Comparison of ENCODE assay signal across 16 cellular contexts in the genomic region with DNA sequence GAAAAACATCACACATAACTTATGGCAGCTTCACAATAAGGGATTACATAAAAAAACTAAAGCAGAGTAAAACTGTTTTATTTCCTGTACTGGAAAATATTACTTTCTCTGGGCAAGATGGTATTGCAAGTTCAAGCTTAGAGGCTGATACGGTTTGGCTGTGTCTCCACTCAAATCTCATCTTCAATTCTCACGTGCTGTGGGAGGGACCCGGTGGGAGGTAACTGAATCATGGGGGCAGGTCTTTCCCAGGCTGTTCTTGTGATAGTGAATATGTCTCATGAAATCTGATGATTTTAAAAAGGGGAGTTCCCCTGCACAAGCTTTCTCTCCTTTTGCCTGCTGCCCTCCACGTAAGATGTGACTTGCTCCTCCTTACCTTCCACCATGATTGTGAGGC. TPM values are rescaled to one million over a fixed set of nuclear protein-coding genes. Genes with fewer than 3 reads are reported as not detected.
DNase-seq lines count a peak whose midpoint lies in the region; ATAC-seq, FAIRE-seq and TF ChIP-seq lines count a peak whose summit lies in the region.
"Had no signal": no experiment of that assay in that cellular context is flagged by ENCODE, and none has a peak within 500 bp of the region (broad histone marks: within the 10 kb centered on the region; RNA-seq: fewer than 3 reads in every experiment).

No MANE protein-coding gene starts in this region.

- intact Hi-C loops in activated CD4-positive, alpha-beta T cell treated with anti-CD3 and anti-CD28 coated beads for 36 hours (cut with DNase I, micrococcal nuclease): no loop called here
- intact Hi-C loops in GM12878 (cut with micrococcal nuclease; ENCODE audit: unreplicated experiment) (loop anchor here (10.0 kb wide), 1 partner anchor 248 kb away; no protein-coding TSS in a partner anchor), kidney (cut with DNase I) (no loop called here)

- WGBS in GM12878 (ENCODE audit: insufficient coverage, insufficient replicate concordance, low lambda C conversion rate, missing lambda C conversion rate): 95% methylated on average over 4 of the region's 4 CpGs

- H3K9ac ChIP-seq in GM12878 (ENCODE audit: control insufficient read depth, insufficient read depth, low read length) (no peak overlapping the region), kidney (ENCODE audit: low read length in 2 of 2) (no peak overlapping the region)

- no peak overlapping the region for H3K4me3 Mint-ChIP-seq in activated CD4-positive, alpha-beta T cell treated with anti-CD3 and anti-CD28 coated beads for 36 hours
- H3K4me3 Mint-ChIP-seq: nephron progenitor cell had no signal

- no peak for TF ChIP-seq CTCF in GM12878 (IDR thresholded peaks at IDR 0.05 in 2 of 3, conservative IDR thresholded peaks at IDR 0.05 in 1 of 3; ENCODE audit: control insufficient read depth in 2 of 3, extremely low read depth in 1 of 3, insufficient read depth in 1 of 3, low read depth in 3 of 3, low read length in 3 of 3)
- TF ChIP-seq CTCF in GM10266 (IDR thresholded peaks at IDR 0.05; ENCODE audit: control insufficient read depth, insufficient read depth, low read depth, missing control alignments): no peak
- TF ChIP-seq CTCF in kidney (IDR thresholded peaks at IDR 0.05; ENCODE audit: borderline replicate concordance, extremely low read depth, insufficient read depth): no peak

- ATAC-seq in activated CD4-positive, alpha-beta T cell treated with anti-CD3 and anti-CD28 coated beads for 36 hours: peak; percentile 33
- no peak for ATAC-seq in GM12878
- ATAC-seq: body of pancreas had no signal

- peak overlapping the region; percentile 4; the same call in 1 of the 2 replicates for H3K4me2 ChIP-seq in GM12878 (ENCODE audit: control insufficient read depth, insufficient read depth)

- peaks cover 21% of the 10 kb centered on the region for H3K4me1 ChIP-seq in GM12878 (ENCODE audit: control insufficient read depth, insufficient read depth, low read length)
- peaks cover 0 to 3% of the 10 kb centered on the region in 2 donors for H3K4me1 ChIP-seq in kidney (ENCODE audit: control insufficient read depth in 1 of 2, insufficient read depth in 1 of 2, low read depth in 1 of 2, low read length in 2 of 2)

- H4K20me1 ChIP-seq in GM12878 (ENCODE audit: control insufficient read depth, insufficient read depth): no peaks in the 10 kb centered on the region

- peaks cover 2% of the 10 kb centered on the region for H3K9me3 Mint-ChIP-seq in activated CD4-positive, alpha-beta T cell treated with anti-CD3 and anti-CD28 coated beads for 36 hours (ENCODE audit: low read depth)

- DNase-seq in activated CD4-positive, alpha-beta T cell treated with anti-CD3 and anti-CD28 coated beads for 36 hours: peak; percentile 76
- DNase-seq in activated CD4-positive, alpha-beta T cell treated with anti-CD3 and anti-CD28 coated beads, Interleukin-2, amount 50 U/mL, for 1 hour: no peak
- DNase-seq in activated CD4-positive, alpha-beta T cell treated with anti-CD3 and anti-CD28 coated beads for 48 hours: peak; percentile 70
- DNase-seq in GM12878 (ENCODE audit: low read depth, low spot score) (no peak), GM10266 (ENCODE audit: extremely low spot score) (no peak), NK-92 (lab: John Stamatoyannopoulos, UW; ENCODE audit: unreplicated experiment) (no peak), kidney (no peak)
- peak; percentile 71 for DNase-seq in stimulated activated CD4-positive, alpha-beta T cell treated with anti-CD3 and anti-CD28 coated beads, Interleukin-4, amount 100 ng/mL, for 24 hours
- DNase-seq: body of pancreas, HCEC 1CT, Kasumi-1, NCI-H146, NCI-H526, nephron progenitor cell, retina had no signal

- no peak for TF ChIP-seq POLR2A in GM12878 (IDR thresholded peaks at IDR 0.05; ENCODE audit: low read depth, low read length)

- H3K4me3 ChIP-seq in GM12878: no peak overlapping the region
- H3K4me3 ChIP-seq in kidney (ENCODE audit: low read length in 2 of 2): no peak overlapping the region
- H3K4me3 ChIP-seq: body of pancreas had no signal

- BruUV-seq in GM12878 (replicated peaks; lab: Mats Ljungman, UMichigan): no TSS peak

- TF ChIP-seq EP300 in GM12878 (IDR thresholded peaks at IDR 0.05; ENCODE audit: borderline replicate concordance in 1 of 2, control insufficient read depth in 1 of 2, low read depth in 2 of 2, low read length in 2 of 2): no peak

- no peak overlapping the region for H2AFZ ChIP-seq in GM12878 (ENCODE audit: control insufficient read depth, low read depth, low read length)

- POLR2A ChIA-PET in activated CD4-positive, alpha-beta T cell treated with anti-CD3 and anti-CD28 coated beads for 36 hours (lab: Charles Lee): no interaction called here
- POLR2A ChIA-PET in GM12878 (lab: Charles Lee): no interaction called here

- RAD21 ChIA-PET in GM12878 (lab: Charles Lee; ENCODE audit: unreplicated experiment): interaction anchor here (1.1 kb wide), 1 partner anchor 61 kb away, joined by 3 read pairs; no protein-coding TSS in a partner anchor

- H3K36me3 Mint-ChIP-seq in activated CD4-positive, alpha-beta T cell treated with anti-CD3 and anti-CD28 coated beads for 36 hours (ENCODE audit: low read depth): peaks cover 51% of the 10 kb centered on the region

- no peak for FAIRE-seq in GM12878 (lab: Jason Lieb, UNC)
- FAIRE-seq in kidney (lab: Jason Lieb, UNC): no peak
- FAIRE-seq: A204.1 had no signal

- peak overlapping the region; percentile 83 for H3K27ac Mint-ChIP-seq in activated CD4-positive, alpha-beta T cell treated with anti-CD3 and anti-CD28 coated beads for 36 hours
- H3K27ac Mint-ChIP-seq: nephron progenitor cell had no signal

- H3K4me1 Mint-ChIP-seq in activated CD4-positive, alpha-beta T cell treated with anti-CD3 and anti-CD28 coated beads for 36 hours: peaks cover 48% of the 10 kb centered on the region

- no peaks in the 10 kb centered on the region for H3K27me3 ChIP-seq in GM12878 (replicated peaks in 1 of 2; ENCODE audit: control insufficient read depth in 2 of 2, insufficient read depth in 2 of 2, low read length in 1 of 2)
- H3K27me3 ChIP-seq: body of pancreas had no signal

- CTCF ChIA-PET in activated CD4-positive, alpha-beta T cell treated with anti-CD3 and anti-CD28 coated beads for 36 hours (lab: Charles Lee): interaction anchor here (0.8 to 1.0 kb wide), 2 partner anchors 12 to 56 kb away, joined by 3 read pairs; no protein-coding TSS in a partner anchor
- CTCF ChIA-PET in GM12878 (lab: Yijun Ruan, JAX): interaction anchor here (0.7 kb wide), 1 partner anchor 57 kb away, joined by 3 read pairs; no protein-coding TSS in a partner anchor

- no peak overlapping the region for H3K27ac ChIP-seq in GM12878 (ENCODE audit: control insufficient read depth, insufficient read depth)
- no peak overlapping the region for H3K27ac ChIP-seq in kidney (ENCODE audit: low read depth in 2 of 2, low read length in 2 of 2)
- H3K27ac ChIP-seq: body of pancreas had no signal

- peaks cover 31% of the 10 kb centered on the region for H3K79me2 ChIP-seq in GM12878 (ENCODE audit: control insufficient read depth, insufficient read depth, low read length)

- in situ Hi-C loops in GM12878 (cut with MboI): no loop called here

- H3K9me3 ChIP-seq in GM12878 (replicated peaks; ENCODE audit: control insufficient read depth, insufficient read depth, low read length) (peaks cover 1% of the 10 kb centered on the region; the same call in 1 of the 3 replicates), kidney (ENCODE audit: control insufficient read depth in 1 of 2, low read length in 2 of 2) (no peaks in the 10 kb centered on the region)
- H3K9me3 ChIP-seq: body of pancreas had no signal

- H3K36me3 ChIP-seq in GM12878 (ENCODE audit: control insufficient read depth in 2 of 2, insufficient read depth in 2 of 2, low read length in 1 of 2): peaks cover 0 to 3% of the 10 kb centered on the region in 2 experiments; a peak in 1 of 4 replicates
- H3K36me3 ChIP-seq in kidney (ENCODE audit: control insufficient read depth in 1 of 2, insufficient read depth in 2 of 2, low read length in 2 of 2): peaks cover 0 to 5% of the 10 kb centered on the region in 2 donors

- SMC1A ChIA-PET in GM12878 (lab: Charles Lee; ENCODE audit: uncharacterized antibody, unreplicated experiment): no interaction called here

- TF ChIP-seq RAD21 in GM12878 (IDR thresholded peaks at IDR 0.05; ENCODE audit: insufficient read depth, low read depth, low read length): no peak

- H3K27me3 Mint-ChIP-seq in activated CD4-positive, alpha-beta T cell treated with anti-CD3 and anti-CD28 coated beads for 36 hours: no peaks in the 10 kb centered on the region

RNA-seq across cellular contexts. Expression of gene LRRC27, which starts 5.1 kb away (rescaled TPM):
- 1 to 10 TPM; 3.6 to 4.1 TPM for total RNA-seq in activated CD4-positive, alpha-beta T cell treated with anti-CD3 and anti-CD28 coated beads for 36 hours
- total RNA-seq in GM12878 (2013; cell fraction: nucleolus; rRNA removed): 16.5 and 22.5 TPM in 2 replicates
- total RNA-seq in GM12878 (2014; rRNA removed) (6.3 and 6.8 TPM in 2 replicates), GM12878 (2014; rRNA removed; fragmentation: Illumina TruSeq; extraction: Trizol) (3.8 and 5.0 TPM in 2 replicates), GM12878 (2021) (3.3 and 4.5 TPM in 2 replicates), kidney (14.6 TPM)
- polyA plus RNA-seq in GM12878 (2011; ENCODE audit: low read depth): 4.1 TPM
- polyA plus RNA-seq in GM12878 (2011; rRNA removed) (0.62 and 0.84 TPM in 2 replicates), GM12878 (2014; fragmentation: Illumina TruSeq; extraction: Trizol) (4.6 and 6.4 TPM in 2 replicates), GM12878 (2014; fragmentation: Nextera tagmentation; extraction: Ambion mirVana) (under 1 TPM; 0.48 to 0.80 TPM), GM12878 (2014; rRNA removed) (4.3 and 6.9 TPM in 2 replicates), GM12878 (2016; fragmentation: Nextera tagmentation; extraction: Ambion mirVana) (1 to 10 TPM; 4.8 to 6.5 TPM), kidney (ENCODE audit: insufficient read depth, low read depth, low replicate concordance) (14.4 TPM)
- polyA plus RNA-seq in GM12878 (2011; cell fraction: cytosol; rRNA removed): 0.72 and 0.82 TPM in 2 replicates
- 2.5 and 2.8 TPM in 2 replicates for polyA plus RNA-seq in GM12878 (2011; cell fraction: nucleus; rRNA removed)
- 4.0 and 4.5 TPM in 2 replicates for polyA plus RNA-seq in GM12878 (2012)
- polyA minus RNA-seq in GM12878 (2011; rRNA and poly(A)+ RNA removed): 0.36 TPM in 1 of 2 replicates, not detected in the other
- polyA minus RNA-seq in GM12878 (2011; cell fraction: cytosol; rRNA and poly(A)+ RNA removed): not detected in 2 replicates
- 0.73 and 1.2 TPM in 2 replicates for polyA minus RNA-seq in GM12878 (2011; cell fraction: nucleus; rRNA and poly(A)+ RNA removed)

RNA-seq across cellular contexts. Expression of gene STK32C, which starts 19.2 kb away (rescaled TPM):
- 10 to 100 TPM; 15.8 to 19.9 TPM for total RNA-seq in activated CD4-positive, alpha-beta T cell treated with anti-CD3 and anti-CD28 coated beads for 36 hours
- 2.5 and 5.1 TPM in 2 replicates for total RNA-seq in GM12878 (2013; cell fraction: nucleolus; rRNA removed)
- 8.4 and 10.1 TPM in 2 replicates for total RNA-seq in GM12878 (2014; rRNA removed)
- 3.8 and 4.5 TPM in 2 replicates for total RNA-seq in GM12878 (2014; rRNA removed; fragmentation: Illumina TruSeq; extraction: Trizol)
- 10.7 and 11.5 TPM in 2 replicates for total RNA-seq in GM12878 (2021)
- polyA plus RNA-seq in GM12878 (2011; ENCODE audit: low read depth): 8.7 TPM
- 1.5 and 1.9 TPM in 2 replicates for polyA plus RNA-seq in GM12878 (2011; rRNA removed)
- polyA plus RNA-seq in GM12878 (2011; cell fraction: cytosol; rRNA removed): 1.4 and 1.9 TPM in 2 replicates
- polyA plus RNA-seq in GM12878 (2011; cell fraction: nucleus; rRNA removed): 1.1 and 2.6 TPM in 2 replicates
- 8.1 and 13.5 TPM in 2 replicates for polyA plus RNA-seq in GM12878 (2012)
- 3.3 and 4.5 TPM in 2 replicates for polyA plus RNA-seq in GM12878 (2014; fragmentation: Illumina TruSeq; extraction: Trizol)
- polyA plus RNA-seq in GM12878 (2014; fragmentation: Nextera tagmentation; extraction: Ambion mirVana): 1 to 10 TPM; 1.6 to 4.1 TPM
- polyA plus RNA-seq in GM12878 (2014; rRNA removed): 12.4 and 18.1 TPM in 2 replicates
- polyA plus RNA-seq in GM12878 (2016; fragmentation: Nextera tagmentation; extraction: Ambion mirVana): 10 to 100 TPM; 10.5 to 11.3 TPM
- polyA minus RNA-seq in GM12878 (2011; rRNA and poly(A)+ RNA removed): 0.62 TPM in 1 of 2 replicates, not detected in the other
- not detected in 2 replicates for polyA minus RNA-seq in GM12878 (2011; cell fraction: cytosol; rRNA and poly(A)+ RNA removed)
- 0.36 and 0.96 TPM in 2 replicates for polyA minus RNA-seq in GM12878 (2011; cell fraction: nucleus; rRNA and poly(A)+ RNA removed)
- total RNA-seq in kidney: 14.4 TPM
- polyA plus RNA-seq in kidney (ENCODE audit: insufficient read depth, low read depth, low replicate concordance): 11.6 TPM

Comparison
In these comparisons a context has a peak if more than half of its experiments do, and no peak if none do; other contexts are left out.
1. DNase-seq: peak in activated CD4-positive, alpha-beta T cell treated with anti-CD3 and anti-CD28 coated beads for 36 hours (single experiment), activated CD4-positive, alpha-beta T cell treated with anti-CD3 and anti-CD28 coated beads for 48 hours (single experiment) and stimulated activated CD4-positive, alpha-beta T cell treated with anti-CD3 and anti-CD28 coated beads, Interleukin-4, amount 100 ng/mL, for 24 hours (single experiment); none in activated CD4-positive, alpha-beta T cell treated with anti-CD3 and anti-CD28 coated beads, Interleukin-2, amount 50 U/mL, for 1 hour (single experiment), GM12878 (single experiment), GM10266 (single experiment), NK-92 (single experiment) and kidney (single experiment).